In the genomic region with DNA sequence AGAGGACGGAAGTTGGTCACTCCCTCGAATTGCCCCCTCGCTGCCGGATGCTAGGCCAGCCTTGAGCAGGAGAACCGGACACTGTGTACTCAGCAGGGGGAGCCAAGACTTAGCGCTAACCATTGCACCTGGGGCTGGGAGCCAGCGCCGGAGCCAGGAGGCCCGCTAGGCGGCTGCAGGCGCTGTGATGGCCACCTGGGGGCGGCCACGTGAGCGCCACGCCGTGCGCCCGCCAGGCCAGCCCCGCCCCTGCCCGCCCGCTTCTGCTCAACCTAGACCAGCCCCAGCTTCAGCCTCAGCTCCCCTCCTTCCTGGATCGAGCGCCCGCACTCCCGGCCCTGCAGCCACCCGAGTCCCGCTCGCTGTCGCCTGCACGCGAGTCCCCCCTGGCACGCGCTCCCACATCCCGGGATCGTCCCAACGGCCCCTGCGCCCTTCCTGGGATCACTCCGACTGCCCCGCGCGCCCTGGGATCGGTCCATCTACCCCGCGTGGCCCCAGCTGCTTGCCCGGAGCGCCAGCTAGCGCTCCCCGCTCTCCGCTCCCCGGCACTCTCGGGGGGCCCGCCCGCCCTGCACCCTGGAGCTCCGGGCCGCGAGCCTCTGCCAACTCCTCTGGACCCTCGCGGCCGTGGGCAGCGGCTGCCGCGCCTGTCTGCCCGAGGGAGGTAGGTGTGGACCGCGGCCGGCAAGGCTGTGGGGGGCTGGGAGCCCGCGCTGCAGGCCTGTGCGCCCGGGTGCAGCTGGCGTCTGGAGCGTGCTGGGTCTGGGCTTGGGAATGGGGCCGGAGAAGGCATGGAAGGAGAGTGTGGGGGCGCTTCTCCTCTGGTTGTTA, we compare ENCODE assay signal across 8 cellular contexts. TPM values are rescaled to one million over a fixed set of nuclear protein-coding genes. Genes with fewer than 3 reads are reported as not detected.
DNase-seq lines count a peak whose midpoint lies in the region; ATAC-seq, FAIRE-seq and TF ChIP-seq lines count a peak whose summit lies in the region.

A gene (plus strand): TSS at position 266 of the 834 bp plus-strand sequence. CDS start 19,452 bp downstream, outside the sequence.

- FAIRE-seq in kidney (lab: Jason Lieb, UNC): no peak

- H3K4me3 ChIP-seq in AG09309 (ENCODE audit: control insufficient read depth, low read depth, low read length): peak within 1 kb of the TSS; percentile 88
- H3K4me3 ChIP-seq in kidney (ENCODE audit: low read length in 2 of 2): peak within 1 kb of the TSS; percentile 48 to 65

- ATAC-seq in GM18907 (IDR thresholded peaks at IDR 0.05; ENCODE audit: unreplicated experiment): peak; percentile 77
- peak; percentile 75 for ATAC-seq in HG03159 (IDR thresholded peaks at IDR 0.05; ENCODE audit: unreplicated experiment)
- ATAC-seq in activated CD4-positive, CD25-positive, alpha-beta regulatory T cell treated with anti-CD3 and anti-CD28 coated beads, Interleukin-2, amount 50 U/mL, for 24 hours: peak; percentile 84 to 88

- TF ChIP-seq CTCF in AG09309 (IDR thresholded peaks at IDR 0.05; ENCODE audit: control insufficient read depth, insufficient read depth, low read depth, low read length, missing control alignments) (peak; percentile 71), kidney (IDR thresholded peaks at IDR 0.05; ENCODE audit: borderline replicate concordance, extremely low read depth, insufficient read depth) (peak; percentile 82)

- no peaks in the 10 kb centered on the region for H3K36me3 ChIP-seq in kidney (ENCODE audit: control insufficient read depth in 1 of 2, insufficient read depth in 2 of 2, low read length in 2 of 2)

- intact Hi-C loops in kidney (cut with DNase I): no loop called here

- no peaks in the 10 kb centered on the region for H3K9me3 ChIP-seq in kidney (ENCODE audit: control insufficient read depth in 1 of 2, low read length in 2 of 2)

- H3K27ac ChIP-seq in kidney (ENCODE audit: low read depth in 2 of 2, low read length in 2 of 2): peak within 1 kb of the TSS; percentile 77 to 89

- peak within 1 kb of the TSS; percentile 57 to 76 for H3K9ac ChIP-seq in kidney (ENCODE audit: low read length in 2 of 2)

- peaks cover 3 to 4% of the 10 kb centered on the region in 2 donors for H3K4me1 ChIP-seq in kidney (ENCODE audit: control insufficient read depth in 1 of 2, insufficient read depth in 1 of 2, low read depth in 1 of 2, low read length in 2 of 2)

- DNase-seq in AG09309 (ENCODE audit: low read depth): peak; percentile 78
- peak; percentile 91 for DNase-seq in NCI-H2227 treated with DMSO at 0.1 percent for 48 hours (lab: John Stamatoyannopoulos, UW)
- DNase-seq in cerebellar cortex (ENCODE audit: low spot score): peak; percentile 93
- DNase-seq in kidney: peak; percentile 97
- peak; percentile 92 for DNase-seq in stimulated activated CD4-positive, alpha-beta T cell treated with anti-CD3 and anti-CD28 coated beads, Interleukin-15, amount 100 ng/mL, for 24 hours

RNA-seq across cellular contexts. Expression of the gene that starts here (rescaled TPM):
- total RNA-seq in kidney: 28.1 TPM
- polyA plus RNA-seq in kidney (ENCODE audit: insufficient read depth, low read depth, low replicate concordance): 2.8 TPM

Comparison
In these comparisons a context has a peak if more than half of its experiments do, and no peak if none do; other contexts are left out.
1. Peak in every context shown above with its lines: DNase-seq, ATAC-seq, H3K4me3 ChIP-seq and H3K27ac ChIP-seq.